ENCODE assay signal across 2 cellular contexts in genomic region chr2:144546933-144547332, GRCh38.
A peak's percentile ranks its signal among the peaks of the same experiment; 100 is the strongest.
TF ChIP-seq lines count a peak whose summit lies in the region.

No MANE protein-coding gene starts in this region.

TF ChIP-seq in GM23338, 12 proteins besides CTCF, POLR2A, EP300 and RAD21:
- TF ChIP-seq REST (IDR thresholded peaks at IDR 0.05; ENCODE audit: unreplicated experiment) = no peak
- TF ChIP-seq STAT1 (IDR thresholded peaks at IDR 0.05; ENCODE audit: unreplicated experiment) = no peak
- no peak for TF ChIP-seq CREB1 (CRISPR knock-in tag; IDR thresholded peaks at IDR 0.05; ENCODE audit: low read depth)
- TF ChIP-seq ZNF462 (CRISPR knock-in tag; IDR thresholded peaks at IDR 0.05) = no peak
- TF ChIP-seq POLR2AphosphoS5 (IDR thresholded peaks at IDR 0.05; ENCODE audit: low read depth) = no peak
- TF ChIP-seq ZNF114 (CRISPR knock-in tag; IDR thresholded peaks at IDR 0.05) = no peak
- TF ChIP-seq EZH2phosphoT487 (IDR thresholded peaks at IDR 0.05; ENCODE audit: unreplicated experiment) = no peak
- no peak for TF ChIP-seq NANOG (IDR thresholded peaks at IDR 0.05; ENCODE audit: borderline replicate concordance)
- no peak for TF ChIP-seq ETS1 (IDR thresholded peaks at IDR 0.05)
- no peak for TF ChIP-seq JUNB (IDR thresholded peaks at IDR 0.05; ENCODE audit: unreplicated experiment)
- TF ChIP-seq ZNF331 (CRISPR knock-in tag; IDR thresholded peaks at IDR 0.05; ENCODE audit: low read depth) = no peak
- TF ChIP-seq EZH2 (IDR thresholded peaks at IDR 0.05; ENCODE audit: low read depth, unreplicated experiment) = no peak

TF ChIP-seq in PFSK-1, 5 proteins besides CTCF, POLR2A, EP300 and RAD21 (continued from another document):
- TF ChIP-seq SIN3A (IDR thresholded peaks at IDR 0.05; ENCODE audit: borderline replicate concordance, insufficient read depth, low read length) (0 out of 2 replicates have a peak, but pooled peaks have one; percentile 17), REST (IDR thresholded peaks at IDR 0.05; ENCODE audit: insufficient read depth in 1 of 2, low read depth in 2 of 2, low read length in 2 of 2) (no peak), TAF1 (IDR thresholded peaks at IDR 0.05; ENCODE audit: borderline replicate concordance, insufficient read depth, low read length) (no peak)
